In the genomic region with DNA sequence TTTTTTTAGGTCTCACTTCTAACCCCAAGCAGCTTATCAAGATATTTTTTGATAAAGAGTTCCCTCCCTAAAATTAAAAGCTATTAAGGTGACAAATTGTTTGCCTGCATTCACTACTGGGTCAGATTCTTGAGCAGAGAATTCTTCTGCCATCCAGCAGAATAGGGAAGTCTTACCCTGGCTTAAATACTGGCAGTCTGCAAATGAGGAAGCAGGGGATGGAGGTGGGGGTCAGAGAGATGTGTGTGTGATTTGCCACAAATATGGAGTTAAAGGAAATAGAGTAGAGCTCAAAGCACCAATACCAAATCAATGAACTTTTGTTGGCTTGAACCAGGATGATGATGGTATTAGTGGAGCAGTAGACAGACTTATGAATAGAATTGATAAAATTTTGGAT, we compare ENCODE assay signal across 28 cellular contexts.
"Had no signal": no experiment of that assay in that cellular context is flagged by ENCODE, and none has a peak within 500 bp of the region (broad histone marks: within the 10 kb centered on the region; RNA-seq: fewer than 3 reads in every experiment).

No MANE protein-coding gene starts in this region.

- DNase-seq: activated CD4-positive, alpha-beta T cell treated with anti-CD3 and anti-CD28 coated beads for 4 hours; activated CD4-positive, alpha-beta T cell treated with anti-CD3 and anti-CD28 coated beads, Interleukin-2, amount 50 U/mL, for 4 hours; activated effector memory CD4-positive, alpha-beta T cell treated with anti-CD3 and anti-CD28 coated beads, Interleukin-2, amount 50 U/mL, for 16 hours; activated naive CD4-positive, alpha-beta T cell treated with anti-CD3 and anti-CD28 coated beads for 36 hours; activated naive CD8-positive, alpha-beta T cell treated with anti-CD3 and anti-CD28 coated beads for 36 hours; activated T-cell treated with anti-CD3 and anti-CD28 coated beads for 4 hours; adrenal gland; aorta; cerebellar nuclear complex; colonic mucosa; effector CD8-positive, alpha-beta T cell; esophagus squamous epithelium; foreskin melanocyte; heart right ventricle; kidney glomerular epithelial cell; left lung; lower lobe of right lung; mesenchymal stem cell; naive thymus-derived CD8-positive, alpha-beta T cell; nucleus accumbens; psoas muscle; sigmoid colon; small intestine; stimulated activated CD4-positive, alpha-beta T cell treated with anti-CD3 and anti-CD28 coated beads, Interleukin-4, amount 100 ng/mL, for 24 hours; stimulated activated naive CD8-positive, alpha-beta T cell treated with anti-CD3 and anti-CD28 coated beads, Interleukin-15, amount 100 ng/mL, for 72 hours; substantia nigra; upper lobe of left lung had no signal

- ATAC-seq: heart right ventricle; left lung; naive thymus-derived CD8-positive, alpha-beta T cell; psoas muscle; stimulated activated effector memory CD8-positive, alpha-beta T cell treated with anti-CD3 and anti-CD28 coated beads, Interleukin-12 subunit alpha, Interleukin-12 subunit beta, amount 100 ng/mL, for 72 hours; stimulated activated naive CD8-positive, alpha-beta T cell treated with anti-CD3 and anti-CD28 coated beads, Interleukin-15, amount 100 ng/mL, for 72 hours had no signal
